In genomic region chr6:166598441-166599138, GRCh38 we compare ENCODE assay signal across 10 cellular contexts. TPM values are rescaled to one million over a fixed set of nuclear protein-coding genes. Genes with fewer than 3 reads are reported as not detected.
A peak's percentile ranks its signal among the peaks of the same experiment; 100 is the strongest.
DNase-seq lines count a peak whose midpoint lies in the region; FAIRE-seq and TF ChIP-seq lines count a peak whose summit lies in the region.
"Had no signal": no experiment of that assay in that cellular context is flagged by ENCODE, and none has a peak within 500 bp of the region (broad histone marks: within the 10 kb centered on the region; RNA-seq: fewer than 3 reads in every experiment).

No MANE protein-coding gene starts in this region.

- peaks cover 0 to 2% of the 10 kb centered on the region in 2 donors for H3K27me3 Mint-ChIP-seq in CD4-positive, alpha-beta memory T cell

- POLR2A ChIA-PET in CD4-positive, alpha-beta memory T cell (lab: Charles Lee; ENCODE audit: partially characterized antibody): no interaction called here

- H2BK120ac ChIP-seq in mesenchymal stem cell (ENCODE audit: low read depth, low read length): peak overlapping the region; percentile 93

- H2AFZ ChIP-seq in mesenchymal stem cell (ENCODE audit: low read depth, low read length): no peak overlapping the region

- peak overlapping the region; percentile 99 for H4K91ac ChIP-seq in mesenchymal stem cell (ENCODE audit: low read length)

- peak overlapping the region; percentile 52 for H2BK15ac ChIP-seq in mesenchymal stem cell (ENCODE audit: low read depth, poor library complexity, severe bottlenecking)

- H3K4me3 Mint-ChIP-seq in CD4-positive, alpha-beta memory T cell: no peak overlapping the region

- H2BK5ac ChIP-seq in mesenchymal stem cell (ENCODE audit: low read depth, low read length, poor library complexity, severe bottlenecking): no peak overlapping the region

- H3K4ac ChIP-seq in mesenchymal stem cell (ENCODE audit: low read depth in 1 of 2, low read length in 2 of 2): peak overlapping the region; percentile 33 to 90

- H3K9ac ChIP-seq in duodenal mucosa (ENCODE audit: low read depth in 1 of 2, low read length in 2 of 2): no peak overlapping the region
- peak overlapping the region; percentile 43 for H3K9ac ChIP-seq in mesenchymal stem cell (ENCODE audit: low read length)

- no peak overlapping the region for H3K27ac Mint-ChIP-seq in CD4-positive, alpha-beta memory T cell

- no peak overlapping the region for H3K23ac ChIP-seq in mesenchymal stem cell (ENCODE audit: low read length in 2 of 2)

- peak overlapping the region; percentile 76 for H2AK5ac ChIP-seq in mesenchymal stem cell (ENCODE audit: low read length, severe bottlenecking)

- intact Hi-C loops in CD4-positive, alpha-beta memory T cell (cut with micrococcal nuclease): no loop called here

- H3K14ac ChIP-seq in mesenchymal stem cell (ENCODE audit: low read length in 2 of 2): no peak overlapping the region

- H3K4me1 Mint-ChIP-seq in CD4-positive, alpha-beta memory T cell: peaks cover 0 to 3% (median under 1%) of the 10 kb centered on the region in 4 donors

- no peaks in the 10 kb centered on the region for H3K9me3 ChIP-seq in duodenal mucosa (ENCODE audit: control insufficient read depth in 1 of 2, low read length in 2 of 2)
- H3K9me3 ChIP-seq in mesenchymal stem cell (ENCODE audit: control insufficient read depth, low read length): no peaks in the 10 kb centered on the region
- no peaks in the 10 kb centered on the region for H3K9me3 ChIP-seq in CD4-positive, alpha-beta memory T cell (ENCODE audit: control insufficient read depth in 1 of 2, low read length in 2 of 2)
- H3K9me3 ChIP-seq: A549 had no signal

- H3K9me3 Mint-ChIP-seq in CD4-positive, alpha-beta memory T cell: no peaks in the 10 kb centered on the region

- H3K4me3 ChIP-seq in duodenal mucosa (ENCODE audit: low read depth in 1 of 2, low read length in 2 of 2): no peak overlapping the region
- no peak overlapping the region for H3K4me3 ChIP-seq in mesenchymal stem cell (ENCODE audit: insufficient read depth in 1 of 2, low read depth in 1 of 2, low read length in 2 of 2)
- H3K4me3 ChIP-seq in CD4-positive, alpha-beta memory T cell (ENCODE audit: low read length in 2 of 2): no peak overlapping the region
- H3K4me3 ChIP-seq: A549 had no signal

- DNase-seq in NCI-H748 (lab: John Stamatoyannopoulos, UW; ENCODE audit: unreplicated experiment): peak; percentile 25
- no peak for DNase-seq in NCI-H748 treated with DMSO at 0.1 percent for 48 hours (lab: John Stamatoyannopoulos, UW)
- DNase-seq in mesenchymal stem cell: peak; percentile 96
- DNase-seq in urothelium cell line (ENCODE audit: low spot score): peak; percentile 74
- no peak for DNase-seq in GM13977 (ENCODE audit: low spot score)
- DNase-seq in GM19238 (ENCODE audit: insufficient read length, low spot score): no peak
- no peak for DNase-seq in CD4-positive, alpha-beta memory T cell
- DNase-seq: activated CD4-positive, alpha-beta T cell treated with anti-CD3 and anti-CD28 coated beads for 4 hours had no signal

- CTCF ChIA-PET in CD4-positive, alpha-beta memory T cell (lab: Charles Lee; ENCODE audit: partially characterized antibody): no interaction called here

- H3K36me3 Mint-ChIP-seq in CD4-positive, alpha-beta memory T cell: peaks cover 0 to 11% of the 10 kb centered on the region in 2 donors

- H3K18ac ChIP-seq in mesenchymal stem cell (ENCODE audit: low read depth in 1 of 2, low read length in 2 of 2): peak overlapping the region; percentile 90 to 97

- H3K79me1 ChIP-seq in mesenchymal stem cell (replicated peaks; ENCODE audit: low read length, poor library complexity, severe bottlenecking): peaks cover 8% of the 10 kb centered on the region

- 32% methylated on average over 9 of the region's 11 CpGs for WGBS in mesenchymal stem cell

- H3K4me2 ChIP-seq in mesenchymal stem cell (ENCODE audit: low read length, poor library complexity, severe bottlenecking): no peak overlapping the region
- H3K4me2 ChIP-seq: A549 had no signal

- H3K4me1 ChIP-seq in duodenal mucosa (ENCODE audit: control insufficient read depth in 1 of 2, insufficient read depth in 2 of 2, low read length in 2 of 2) (no peaks in the 10 kb centered on the region), mesenchymal stem cell (ENCODE audit: control insufficient read depth, insufficient read depth, low read depth, low read length) (peaks cover 12% of the 10 kb centered on the region)
- H3K4me1 ChIP-seq in CD4-positive, alpha-beta memory T cell (ENCODE audit: insufficient read depth, low read length): no peaks in the 10 kb centered on the region
- H3K4me1 ChIP-seq: A549 had no signal

- no peak for TF ChIP-seq CTCF in GM13977 (IDR thresholded peaks at IDR 0.05; ENCODE audit: extremely low read depth, insufficient read depth, missing control alignments)

- H3K27ac ChIP-seq in duodenal mucosa (ENCODE audit: low read depth, low read length) (peak overlapping the region; percentile 79), mesenchymal stem cell (ENCODE audit: low read length, poor library complexity, severe bottlenecking) (peak overlapping the region; percentile 4)
- H3K27ac ChIP-seq in CD4-positive, alpha-beta memory T cell (ENCODE audit: low read depth, low read length): no peak overlapping the region
- H3K27ac ChIP-seq: A549 had no signal

- H3K36me3 ChIP-seq in duodenal mucosa (ENCODE audit: control insufficient read depth in 1 of 2, insufficient read depth in 2 of 2, low read length in 2 of 2) (no peaks in the 10 kb centered on the region), mesenchymal stem cell (ENCODE audit: control insufficient read depth in 1 of 2, insufficient read depth in 2 of 2, low read depth in 1 of 2, low read length in 2 of 2) (peaks cover 0 to 2% of the 10 kb centered on the region in 2 experiments)
- H3K36me3 ChIP-seq in CD4-positive, alpha-beta memory T cell (ENCODE audit: insufficient read depth, low read length): no peaks in the 10 kb centered on the region

- no peak for FAIRE-seq in urothelium cell line (lab: Jason Lieb, UNC)
- FAIRE-seq: A549 had no signal

- H3K27me3 ChIP-seq in duodenal mucosa (ENCODE audit: control insufficient read depth in 1 of 2, insufficient read depth in 2 of 2, low read length in 2 of 2) (no peaks in the 10 kb centered on the region), mesenchymal stem cell (ENCODE audit: control insufficient read depth in 1 of 2, insufficient read depth in 1 of 2, low read length in 2 of 2) (no peaks in the 10 kb centered on the region)
- no peaks in the 10 kb centered on the region for H3K27me3 ChIP-seq in CD4-positive, alpha-beta memory T cell (ENCODE audit: insufficient read depth, low read length)

- in situ Hi-C loops in GM13977 (cut with MboI; ENCODE audit: low pct_unique_long_range_greater_than_20kb, low sequenced_read_pairs, unreplicated experiment): no loop called here

- peak overlapping the region; percentile 91 to 96 for H2BK12ac ChIP-seq in mesenchymal stem cell (ENCODE audit: low read length in 2 of 2)

- H4K8ac ChIP-seq in mesenchymal stem cell (ENCODE audit: low read length): peak overlapping the region; percentile 96

RNA-seq across cellular contexts. Expression of gene RAMACL, which starts 12.1 kb away (rescaled TPM):
- polyA plus RNA-seq in mesenchymal stem cell (2013, experiment 1 of 2): 0.43 TPM
- 0.37 TPM for polyA plus RNA-seq in mesenchymal stem cell (2013, experiment 2 of 2)
- total RNA-seq in CD4-positive, alpha-beta memory T cell: under 1 TPM; 0.30 to 0.41 TPM
- polyA plus RNA-seq in CD4-positive, alpha-beta memory T cell: under 1 TPM; 0.39 to 0.41 TPM

RNA-seq across cellular contexts. Expression of gene RPS6KA2, which starts 28.5 kb away (rescaled TPM):
- polyA plus RNA-seq in mesenchymal stem cell (2013, experiment 1 of 2): 141 TPM
- polyA plus RNA-seq in mesenchymal stem cell (2013, experiment 2 of 2): 139 TPM
- 10 to 100 TPM in 1 of 2 experiments, 1 to 10 TPM in 1; 9.7 to 10.6 TPM for total RNA-seq in CD4-positive, alpha-beta memory T cell
- 1 to 10 TPM; 1.1 to 3.4 TPM for polyA plus RNA-seq in CD4-positive, alpha-beta memory T cell

Comparison
In these comparisons a context has a peak if more than half of its experiments do, and no peak if none do; other contexts are left out.
1. DNase-seq: peak in NCI-H748 (single experiment), mesenchymal stem cell (single experiment) and urothelium cell line (single experiment); none in NCI-H748 treated with DMSO at 0.1 percent for 48 hours (single experiment), GM13977 (single experiment), GM19238 (single experiment) and CD4-positive, alpha-beta memory T cell (0 of 5).